In the genomic region with DNA sequence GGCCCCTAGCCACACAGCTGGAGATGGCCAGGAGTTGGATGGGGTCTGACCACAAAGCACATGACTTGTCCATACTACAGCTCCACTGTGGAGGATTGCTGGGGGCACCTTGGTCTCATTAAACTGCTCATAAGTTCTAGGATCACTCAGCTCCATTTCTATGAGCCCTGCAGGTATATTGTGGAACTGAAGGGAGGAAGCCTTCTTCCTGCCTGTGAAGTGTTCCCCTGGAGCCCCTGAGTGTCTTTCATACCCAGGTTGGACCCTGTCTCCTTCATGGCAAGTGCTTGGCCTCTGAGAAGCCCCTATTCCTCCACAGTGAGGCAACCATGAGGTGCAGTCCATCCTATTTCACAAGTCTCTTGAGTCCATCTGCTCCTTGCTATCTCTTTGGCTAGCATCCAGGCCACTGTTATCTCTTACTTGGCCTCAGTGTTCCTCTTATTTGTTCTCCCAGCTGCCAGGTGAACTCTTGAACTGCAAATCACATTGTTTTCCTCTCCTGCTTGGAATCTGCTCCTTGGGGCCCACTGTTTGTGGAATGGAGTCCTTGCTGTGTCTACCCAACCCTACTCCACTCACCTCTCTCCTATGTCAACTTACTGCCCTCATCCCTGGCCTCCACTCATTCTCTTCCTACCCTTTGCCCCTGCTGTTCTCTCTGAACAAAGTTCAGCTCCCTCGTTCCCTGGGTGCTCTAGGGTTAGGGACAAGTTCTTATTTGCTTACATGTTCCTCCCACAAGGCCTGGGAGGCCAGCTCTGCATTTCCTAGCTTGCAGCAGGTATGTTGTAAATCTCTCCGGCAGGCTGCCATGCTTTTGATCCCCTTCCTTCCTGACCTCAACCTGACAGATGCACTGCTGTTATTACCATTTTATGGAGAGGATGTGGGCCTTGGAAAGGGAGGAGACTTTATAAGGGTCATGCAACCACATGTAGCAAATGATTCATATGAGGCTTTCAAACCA, we compare ENCODE assay signal across 9 cellular contexts. TPM values are rescaled to one million over a fixed set of nuclear protein-coding genes. Genes with fewer than 3 reads are reported as not detected.
DNase-seq lines count a peak whose midpoint lies in the region; ATAC-seq and TF ChIP-seq lines count a peak whose summit lies in the region.
"Had no signal": no experiment of that assay in that cellular context is flagged by ENCODE, and none has a peak within 500 bp of the region (broad histone marks: within the 10 kb centered on the region; RNA-seq: fewer than 3 reads in every experiment).

No MANE protein-coding gene starts in this region.

- H3K27me3 ChIP-seq in Panc1 (ENCODE audit: control insufficient read depth, insufficient read depth, low read length), result no peaks in the 10 kb centered on the region
- H3K27me3 ChIP-seq in gastroesophageal sphincter, result no peaks in the 10 kb centered on the region
- no peaks in the 10 kb centered on the region for H3K27me3 ChIP-seq in psoas muscle (ENCODE audit: insufficient read depth in 3 of 3, low read length in 2 of 3)

- BruUV-seq in Panc1 (replicated peaks; lab: Mats Ljungman, UMichigan), result no TSS peak

- TF ChIP-seq EP300 in gastroesophageal sphincter (IDR thresholded peaks at IDR 0.05), result no peak

- in situ Hi-C loops in Panc1 (cut with HindIII; ENCODE audit: low pct_unique_long_range_greater_than_20kb, low sequenced_read_pairs), result no loop called here

- CTCF ChIA-PET in Panc1 (lab: Charles Lee), result interaction anchor here (0.6 kb wide), 1 partner anchor 358 kb away, joined by 5 read pairs; no protein-coding TSS in a partner anchor

- H3K4me3 ChIP-seq in Panc1 (ENCODE audit: low read depth in 2 of 2, low read length in 2 of 2) (no peak overlapping the region), gastroesophageal sphincter (peak overlapping the region in 1 of 2 donors; percentile 50), psoas muscle (peak overlapping the region; percentile 59)

- H3K9me3 ChIP-seq in Panc1 (ENCODE audit: control insufficient read depth, insufficient read depth, low read depth, low read length), result no peaks in the 10 kb centered on the region
- H3K9me3 ChIP-seq in gastroesophageal sphincter, result no peaks in the 10 kb centered on the region
- H3K9me3 ChIP-seq in psoas muscle, result no peaks in the 10 kb centered on the region

- intact Hi-C loops in Panc1 (cut with micrococcal nuclease; ENCODE audit: unreplicated experiment), result no loop called here
- intact Hi-C loops in psoas muscle (cut with DNase I), result loop anchor here (5.0 to 10.0 kb wide), 2 partner anchors 349 to 361 kb away; no protein-coding TSS in a partner anchor

- H3K36me3 ChIP-seq in Panc1 (ENCODE audit: control insufficient read depth, insufficient read depth, low read length) (no peaks in the 10 kb centered on the region), gastroesophageal sphincter (peaks cover 0 to 38% of the 10 kb centered on the region in 2 donors), psoas muscle (ENCODE audit: insufficient read depth in 1 of 2, low read depth in 1 of 2) (peaks cover 0 to 11% of the 10 kb centered on the region in 2 donors)

- DNase-seq in ELR (ENCODE audit: low read depth), result peak; percentile 23
- DNase-seq in Panc1 (ENCODE audit: low read depth, low spot score), result no peak
- DNase-seq in psoas muscle, result no peak
- no peak for DNase-seq in NCI-H187 treated with DMSO at 0.1 percent for 48 hours (lab: John Stamatoyannopoulos, UW)
- DNase-seq in stimulated activated CD4-positive, alpha-beta T cell treated with anti-CD3 and anti-CD28 coated beads, Interleukin-12 subunit alpha, Interleukin-12 subunit beta, amount 100 ng/mL, for 4 hours, result no peak
- DNase-seq: activated naive CD4-positive, alpha-beta T cell treated with anti-CD3 and anti-CD28 coated beads, Interleukin-2, amount 50 U/mL, for 16 hours had no signal

- TF ChIP-seq CTCF in Panc1 (IDR thresholded peaks at IDR 0.05), result no peak
- TF ChIP-seq CTCF in gastroesophageal sphincter (IDR thresholded peaks at IDR 0.05), result no peak
- no peak for TF ChIP-seq CTCF in psoas muscle (IDR thresholded peaks at IDR 0.05)

- H3K27ac ChIP-seq in Panc1 (ENCODE audit: low read length), result peak overlapping the region; percentile 44
- peak overlapping the region in 3 of 4 donors; percentile 83 to 88 (median 86) for H3K27ac ChIP-seq in gastroesophageal sphincter
- H3K27ac ChIP-seq in psoas muscle, result peak overlapping the region; percentile 71

- H3K4me1 ChIP-seq in Panc1 (ENCODE audit: control insufficient read depth, insufficient read depth, low read length) (no peaks in the 10 kb centered on the region; the same call in 1 of the 2 replicates), gastroesophageal sphincter (peaks cover 0 to 41% (median 23%) of the 10 kb centered on the region in 3 donors), psoas muscle (peaks cover 20% of the 10 kb centered on the region)

- POLR2A ChIA-PET in Panc1 (lab: Charles Lee), result no interaction called here

- ATAC-seq in Panc1, result no peak
- no peak for ATAC-seq in gastroesophageal sphincter
- ATAC-seq in psoas muscle, result peak in 1 of 4 donors; percentile 10
- no peak for ATAC-seq in esophagus mucosa
- no peak for ATAC-seq in HG02885 (IDR thresholded peaks at IDR 0.05; ENCODE audit: poor library complexity, unreplicated experiment)

- 13 to 17% methylated on average over 1 of the region's 2 CpGs for WGBS in gastroesophageal sphincter (ENCODE audit: low coverage in 1 of 2), 2 donors
- WGBS in psoas muscle, 3 donors, result 22 to 24% (median 23%) methylated on average over 2 of the region's 2 CpGs

- no peak for TF ChIP-seq POLR2A in gastroesophageal sphincter (IDR thresholded peaks at IDR 0.05)

RNA-seq across cellular contexts. Expression of gene ACOX2, which starts 1.2 kb away (rescaled TPM):
- total RNA-seq in Panc1 (2021; ENCODE audit: unreplicated experiment), result 3.2 TPM
- 3.3 TPM for polyA plus RNA-seq in Panc1 (2012; ENCODE audit: insufficient read length)
- 10 to 100 TPM; 17.3 to 43.3 (median 23.6) TPM for total RNA-seq in gastroesophageal sphincter
- 10 to 100 TPM in 2 of 4 donors, 1 to 10 TPM in 2; 1.8 to 18.1 (median 8.7) TPM for total RNA-seq in psoas muscle
- polyA plus RNA-seq in psoas muscle, result 1 to 10 TPM; 2.2 to 4.4 (median 2.4) TPM
- total RNA-seq in esophagus mucosa, result 14.3 TPM

RNA-seq across cellular contexts. Expression of gene FAM107A, which starts 41.4 kb away (rescaled TPM):
- total RNA-seq in Panc1 (2021; ENCODE audit: unreplicated experiment) (0.08 TPM), gastroesophageal sphincter (100 to 1,000 TPM in 1 of 4 donors, 10 to 100 TPM in 3; 27.9 to 109 (median 83.8) TPM), psoas muscle (10 to 100 TPM; 10.8 to 19.0 (median 17.8) TPM), esophagus mucosa (4.1 TPM)
- 0.25 TPM for polyA plus RNA-seq in Panc1 (2012; ENCODE audit: insufficient read length)
- 10 to 100 TPM; 16.5 to 24.0 (median 22.6) TPM for polyA plus RNA-seq in psoas muscle

RNA-seq across cellular contexts. Expression of gene KCTD6, which starts 43.9 kb away (rescaled TPM):
- total RNA-seq in Panc1 (2021; ENCODE audit: unreplicated experiment) (18.3 TPM), gastroesophageal sphincter (10 to 100 TPM; 13.1 to 17.8 (median 16.3) TPM), psoas muscle (10 to 100 TPM in 1 of 4 donors, 1 to 10 TPM in 3; 5.8 to 11.0 (median 6.9) TPM), esophagus mucosa (8.0 TPM)
- 16.8 TPM for polyA plus RNA-seq in Panc1 (2012; ENCODE audit: insufficient read length)
- polyA plus RNA-seq in psoas muscle, result 1 to 10 TPM; 2.6 to 9.8 (median 6.5) TPM
